ENCODE assay signal across 23 cellular contexts in genomic region chr1:161702250-161702649, GRCh38. TPM values are rescaled to one million over a fixed set of nuclear protein-coding genes. Genes with fewer than 3 reads are reported as not detected.
DNase-seq lines count a peak whose midpoint lies in the region; ATAC-seq and TF ChIP-seq lines count a peak whose summit lies in the region.
"Had no signal": no experiment of that assay in that cellular context is flagged by ENCODE, and none has a peak within 500 bp of the region (broad histone marks: within the 10 kb centered on the region; RNA-seq: fewer than 3 reads in every experiment).

No MANE protein-coding gene starts in this region.

- TF ChIP-seq CTCF in kidney epithelial cell (IDR thresholded peaks at IDR 0.05; ENCODE audit: insufficient read depth, low read length, poor library complexity, severe bottlenecking): no peak

- no peak overlapping the region for H3K4me3 ChIP-seq in kidney epithelial cell (ENCODE audit: low read depth, low read length)
- H3K4me3 ChIP-seq: PC-9, psoas muscle, vagina had no signal

- H3K27ac Mint-ChIP-seq in activated CD4-positive, alpha-beta T cell treated with anti-CD3 and anti-CD28 coated beads, Interleukin-2, amount 10 ng/mL, durations not matched to agents 24 days and 14 days: no peak overlapping the region
- H3K27ac Mint-ChIP-seq in activated CD4-positive, alpha-beta T cell treated with anti-CD3 and anti-CD28 coated beads for 36 hours: no peak overlapping the region
- peak overlapping the region; percentile 56 for H3K27ac Mint-ChIP-seq in stimulated activated memory B cell treated with anti-CD40 and anti-IgM and Interleukin-4, amounts not matched to agents 10 μg/mL and 1 μg/mL and 100 μg/mL, for 72 hours
- H3K27ac Mint-ChIP-seq: HFFc6; natural killer cell treated with Interleukin-12 subunit alpha and Interleukin-12 subunit beta and Interleukin-15 and Interleukin-18, amount 100 ng/mL, for 72 hours had no signal

- CTCF ChIA-PET in activated CD4-positive, alpha-beta T cell treated with anti-CD3 and anti-CD28 coated beads for 36 hours (lab: Charles Lee): interaction anchor here (1.2 kb wide), 1 partner anchor 10 kb away, joined by 3 read pairs; no protein-coding TSS in a partner anchor

- peaks cover 32% of the 10 kb centered on the region for H3K27me3 Mint-ChIP-seq in activated CD4-positive, alpha-beta T cell treated with anti-CD3 and anti-CD28 coated beads, Interleukin-2, amount 10 ng/mL, durations not matched to agents 24 days and 14 days
- peaks cover 6% of the 10 kb centered on the region for H3K27me3 Mint-ChIP-seq in activated CD4-positive, alpha-beta T cell treated with anti-CD3 and anti-CD28 coated beads for 36 hours
- no peaks in the 10 kb centered on the region for H3K27me3 Mint-ChIP-seq in stimulated activated memory B cell treated with anti-CD40 and anti-IgM and Interleukin-4, amounts not matched to agents 10 μg/mL and 1 μg/mL and 100 μg/mL, for 72 hours

- DNase-seq in activated CD4-positive, alpha-beta T cell treated with anti-CD3 and anti-CD28 coated beads, Interleukin-2, amount 10 ng/mL, durations not matched to agents 24 days and 14 days: peak; percentile 45
- no peak for DNase-seq in activated CD4-positive, alpha-beta T cell treated with anti-CD3 and anti-CD28 coated beads for 36 hours
- DNase-seq in NCI-H748 treated with DMSO at 0.1 percent for 48 hours (lab: John Stamatoyannopoulos, UW) (peak; percentile 58), kidney epithelial cell (ENCODE audit: low read depth) (peak; percentile 56), NCI-H2107 (lab: John Stamatoyannopoulos, UW) (no peak), NCI-H187 (lab: John Stamatoyannopoulos, UW) (no peak), NCI-H2171 (lab: John Stamatoyannopoulos, UW) (no peak)
- DNase-seq: brain microvascular endothelial cell, C1 segment of cervical spinal cord, DMS79, HFFc6, islet precursor cell, Karpas-422, NCI-H1092 treated with DMSO at 0.1 percent for 48 hours, NCI-H82, PC-9, psoas muscle, substantia nigra, T-helper 9 cell had no signal

- H3K9me3 Mint-ChIP-seq in activated CD4-positive, alpha-beta T cell treated with anti-CD3 and anti-CD28 coated beads, Interleukin-2, amount 10 ng/mL, durations not matched to agents 24 days and 14 days: peaks cover 4% of the 10 kb centered on the region
- H3K9me3 Mint-ChIP-seq in activated CD4-positive, alpha-beta T cell treated with anti-CD3 and anti-CD28 coated beads for 36 hours (ENCODE audit: low read depth): no peaks in the 10 kb centered on the region
- H3K9me3 Mint-ChIP-seq in stimulated activated memory B cell treated with anti-CD40 and anti-IgM and Interleukin-4, amounts not matched to agents 10 μg/mL and 1 μg/mL and 100 μg/mL, for 72 hours: peaks cover 8% of the 10 kb centered on the region
- H3K9me3 Mint-ChIP-seq: HFFc6; natural killer cell treated with Interleukin-12 subunit alpha and Interleukin-12 subunit beta and Interleukin-15 and Interleukin-18, amount 100 ng/mL, for 72 hours had no signal

- H3K36me3 Mint-ChIP-seq in activated CD4-positive, alpha-beta T cell treated with anti-CD3 and anti-CD28 coated beads, Interleukin-2, amount 10 ng/mL, durations not matched to agents 24 days and 14 days (ENCODE audit: low read depth): no peaks in the 10 kb centered on the region
- no peaks in the 10 kb centered on the region for H3K36me3 Mint-ChIP-seq in activated CD4-positive, alpha-beta T cell treated with anti-CD3 and anti-CD28 coated beads for 36 hours (ENCODE audit: low read depth)
- H3K36me3 Mint-ChIP-seq in stimulated activated memory B cell treated with anti-CD40 and anti-IgM and Interleukin-4, amounts not matched to agents 10 μg/mL and 1 μg/mL and 100 μg/mL, for 72 hours: no peaks in the 10 kb centered on the region
- H3K36me3 Mint-ChIP-seq: natural killer cell treated with Interleukin-12 subunit alpha and Interleukin-12 subunit beta and Interleukin-15 and Interleukin-18, amount 100 ng/mL, for 72 hours had no signal

- no peaks in the 10 kb centered on the region for H3K27me3 ChIP-seq in kidney epithelial cell (ENCODE audit: control insufficient read depth, insufficient read depth, low read length)
- H3K27me3 ChIP-seq: brain microvascular endothelial cell, vagina had no signal

- no peaks in the 10 kb centered on the region for H3K4me1 Mint-ChIP-seq in activated CD4-positive, alpha-beta T cell treated with anti-CD3 and anti-CD28 coated beads, Interleukin-2, amount 10 ng/mL, durations not matched to agents 24 days and 14 days
- no peaks in the 10 kb centered on the region for H3K4me1 Mint-ChIP-seq in activated CD4-positive, alpha-beta T cell treated with anti-CD3 and anti-CD28 coated beads for 36 hours
- H3K4me1 Mint-ChIP-seq in stimulated activated memory B cell treated with anti-CD40 and anti-IgM and Interleukin-4, amounts not matched to agents 10 μg/mL and 1 μg/mL and 100 μg/mL, for 72 hours: no peaks in the 10 kb centered on the region

- intact Hi-C loops in activated CD4-positive, alpha-beta T cell treated with anti-CD3 and anti-CD28 coated beads, Interleukin-2, amount 10 ng/mL, durations not matched to agents 24 days and 14 days (cut with micrococcal nuclease): no loop called here
- intact Hi-C loops in activated CD4-positive, alpha-beta T cell treated with anti-CD3 and anti-CD28 coated beads for 36 hours (cut with DNase I, micrococcal nuclease): loop anchor here in 1 of 2 experiments (5.0 kb wide), 1 partner anchor 35 kb away; no protein-coding TSS in a partner anchor

- ATAC-seq in activated CD4-positive, alpha-beta T cell treated with anti-CD3 and anti-CD28 coated beads for 36 hours: no peak
- ATAC-seq in stimulated activated memory B cell treated with anti-CD40 and anti-IgM and Interleukin-4, amounts not matched to agents 10 μg/mL and 1 μg/mL and 100 μg/mL, for 72 hours: no peak
- ATAC-seq: natural killer cell treated with Interleukin-12 subunit alpha and Interleukin-12 subunit beta and Interleukin-15 and Interleukin-18, amount 100 ng/mL, for 72 hours; psoas muscle had no signal

- POLR2A ChIA-PET in activated CD4-positive, alpha-beta T cell treated with anti-CD3 and anti-CD28 coated beads for 36 hours (lab: Charles Lee): no interaction called here

- no peaks in the 10 kb centered on the region for H3K36me3 ChIP-seq in kidney epithelial cell (ENCODE audit: control insufficient read depth, insufficient read depth, low read length)
- H3K36me3 ChIP-seq: brain microvascular endothelial cell, vagina had no signal

- H3K4me3 Mint-ChIP-seq in activated CD4-positive, alpha-beta T cell treated with anti-CD3 and anti-CD28 coated beads, Interleukin-2, amount 10 ng/mL, durations not matched to agents 24 days and 14 days: no peak overlapping the region
- H3K4me3 Mint-ChIP-seq in activated CD4-positive, alpha-beta T cell treated with anti-CD3 and anti-CD28 coated beads for 36 hours: no peak overlapping the region
- no peak overlapping the region for H3K4me3 Mint-ChIP-seq in stimulated activated memory B cell treated with anti-CD40 and anti-IgM and Interleukin-4, amounts not matched to agents 10 μg/mL and 1 μg/mL and 100 μg/mL, for 72 hours
- H3K4me3 Mint-ChIP-seq: HFFc6; natural killer cell treated with Interleukin-12 subunit alpha and Interleukin-12 subunit beta and Interleukin-15 and Interleukin-18, amount 100 ng/mL, for 72 hours had no signal

RNA-seq across cellular contexts. Expression of gene FCRLA, which starts 4.8 kb away (rescaled TPM):
- total RNA-seq in activated CD4-positive, alpha-beta T cell treated with anti-CD3 and anti-CD28 coated beads, Interleukin-2, amount 10 ng/mL, durations not matched to agents 24 days and 14 days: not detected in 2 replicates
- total RNA-seq in activated CD4-positive, alpha-beta T cell treated with anti-CD3 and anti-CD28 coated beads for 36 hours: not detected
- total RNA-seq in kidney epithelial cell: 0.88 and 2.1 TPM in 2 replicates
- total RNA-seq: mesenteric fat pad; natural killer cell treated with Interleukin-12 subunit alpha and Interleukin-12 subunit beta and Interleukin-15 and Interleukin-18, amount 100 ng/mL, for 72 hours; vagina had no signal

RNA-seq across cellular contexts. Expression of gene FCRLB, which starts 19.1 kb away (rescaled TPM):
- total RNA-seq in activated CD4-positive, alpha-beta T cell treated with anti-CD3 and anti-CD28 coated beads, Interleukin-2, amount 10 ng/mL, durations not matched to agents 24 days and 14 days: not detected in 2 replicates
- total RNA-seq in activated CD4-positive, alpha-beta T cell treated with anti-CD3 and anti-CD28 coated beads for 36 hours: not detected
- 1.1 and 2.6 TPM in 2 replicates for total RNA-seq in kidney epithelial cell
- total RNA-seq: vagina had no signal

RNA-seq across cellular contexts. Expression of gene FCGR2B, which starts 39.3 kb away (rescaled TPM):
- total RNA-seq in activated CD4-positive, alpha-beta T cell treated with anti-CD3 and anti-CD28 coated beads, Interleukin-2, amount 10 ng/mL, durations not matched to agents 24 days and 14 days: not detected in 2 replicates
- total RNA-seq in activated CD4-positive, alpha-beta T cell treated with anti-CD3 and anti-CD28 coated beads for 36 hours: not detected
- total RNA-seq in kidney epithelial cell: not detected in 2 replicates
- total RNA-seq: HFFc6, PC-9 had no signal

RNA-seq across cellular contexts. Expression of gene DUSP12, which starts 47.3 kb away (rescaled TPM):
- total RNA-seq in activated CD4-positive, alpha-beta T cell treated with anti-CD3 and anti-CD28 coated beads, Interleukin-2, amount 10 ng/mL, durations not matched to agents 24 days and 14 days: 38.2 and 39.7 TPM in 2 replicates
- 10 to 100 TPM; 28.0 to 28.1 TPM for total RNA-seq in activated CD4-positive, alpha-beta T cell treated with anti-CD3 and anti-CD28 coated beads for 36 hours
- total RNA-seq in kidney epithelial cell: 48.0 and 49.7 TPM in 2 replicates

Comparison
In these comparisons a context has a peak if more than half of its experiments do, and no peak if none do; other contexts are left out.
1. DNase-seq: peak in activated CD4-positive, alpha-beta T cell treated with anti-CD3 and anti-CD28 coated beads, Interleukin-2, amount 10 ng/mL, durations not matched to agents 24 days and 14 days (single experiment), NCI-H748 treated with DMSO at 0.1 percent for 48 hours (single experiment) and kidney epithelial cell (single experiment); none in activated CD4-positive, alpha-beta T cell treated with anti-CD3 and anti-CD28 coated beads for 36 hours (single experiment), NCI-H2107 (single experiment), NCI-H187 (0 of 2) and NCI-H2171 (single experiment).